Comparison of ENCODE assay signal across 1 cellular context in genomic region chr22:22486132-22486899, GRCh38.
TF ChIP-seq lines count a peak whose summit lies in the region.

No MANE protein-coding gene starts in this region.

TF ChIP-seq in H1, 55 proteins besides CTCF, POLR2A, EP300 and RAD21:
- TF ChIP-seq CBX8 (IDR thresholded peaks at IDR 0.05; ENCODE audit: borderline replicate concordance, low read depth, low read length) (no peak), JUN (IDR thresholded peaks at IDR 0.05; ENCODE audit: low read depth, low read length) (no peak), KDM4A (IDR thresholded peaks at IDR 0.05; ENCODE audit: low read depth, low read length, severe bottlenecking) (no peak), KDM1A (IDR thresholded peaks at IDR 0.05; ENCODE audit: borderline replicate concordance, low read length) (no peak), SIX5 (IDR thresholded peaks at IDR 0.05; ENCODE audit: low read depth, low read length) (no peak), MAX (IDR thresholded peaks at IDR 0.05) (no peak), RXRA (IDR thresholded peaks at IDR 0.05; ENCODE audit: insufficient read depth, low read depth, low read length) (no peak), SRF (IDR thresholded peaks at IDR 0.05; ENCODE audit: low read depth, low read length) (no peak), BACH1 (IDR thresholded peaks at IDR 0.05; ENCODE audit: low read length) (no peak), CBX5 (IDR thresholded peaks at IDR 0.05; ENCODE audit: low read depth, low read length) (no peak), PHF8 (conservative IDR thresholded peaks at IDR 0.05; ENCODE audit: low read depth, low read length) (no peak), USF2 (IDR thresholded peaks at IDR 0.05; ENCODE audit: low read length) (no peak), CTBP2 (IDR thresholded peaks at IDR 0.05; ENCODE audit: borderline replicate concordance, insufficient read depth, insufficient read length, low read length) (no peak), JUND (IDR thresholded peaks at IDR 0.05; ENCODE audit: low read length) (no peak), CHD1 (IDR thresholded peaks at IDR 0.05; ENCODE audit: low read depth, low read length) (no peak)
- TF ChIP-seq, protein P1, sequence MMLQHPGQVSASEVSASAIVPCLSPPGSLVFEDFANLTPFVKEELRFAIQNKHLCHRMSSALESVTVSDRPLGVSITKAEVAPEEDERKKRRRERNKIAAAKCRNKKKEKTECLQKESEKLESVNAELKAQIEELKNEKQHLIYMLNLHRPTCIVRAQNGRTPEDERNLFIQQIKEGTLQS (IDR thresholded peaks at IDR 0.05; ENCODE audit: insufficient read depth, low read depth, low read length): no peak
TF ChIP-seq in H1: peak in this region for 0.
